21 cellular contexts compared by ENCODE assay signal in genomic region chr14:85572021-85572420, GRCh38. TPM values are rescaled to one million over a fixed set of nuclear protein-coding genes. Genes with fewer than 3 reads are reported as not detected.
"Had no signal": no experiment of that assay in that cellular context is flagged by ENCODE, and none has a peak within 500 bp of the region (broad histone marks: within the 10 kb centered on the region; RNA-seq: fewer than 3 reads in every experiment).

No MANE protein-coding gene starts in this region.

- FAIRE-seq: bronchial epithelial cell, kidney had no signal

- H3K36me3 ChIP-seq: ovary, vagina had no signal

- H3K27ac ChIP-seq: ovary, vagina had no signal

- ATAC-seq: activated CD4-positive, CD25-positive, alpha-beta regulatory T cell treated with anti-CD3 and anti-CD28 coated beads, Interleukin-2, amount 50 U/mL, for 24 hours; stimulated activated naive B cell treated with anti-CD40 and anti-IgM and Interleukin-4, amounts not matched to agents 10 μg/mL and 1 μg/mL and 100 μg/mL, for 72 hours had no signal

- H3K9me3 Mint-ChIP-seq: activated naive CD8-positive, alpha-beta T cell treated with anti-CD3 and anti-CD28 coated beads, Interleukin-2, amount 10 ng/mL, durations not matched to agents 7 days and 5 days; activated T-helper 1 cell treated with anti-CD3 and anti-CD28 coated beads, Interleukin-12 subunit alpha, Interleukin-12 subunit beta, Interleukin-2, Interleukin-4 antibody, amounts not matched to agents 30 ng/mL and 10 ng/mL and 1 ng/mL, durations not matched to agents 14 hours and 24 hours and 36 hours; endodermal cell; neural crest cell had no signal

- DNase-seq: activated CD4-positive, alpha-beta T cell treated with anti-CD3 and anti-CD28 coated beads, Interleukin-2, amount 50 U/mL, for 1 hour; activated naive CD4-positive, alpha-beta T cell; activated naive CD8-positive, alpha-beta T cell treated with anti-CD3 and anti-CD28 coated beads, Interleukin-2, amount 10 ng/mL, durations not matched to agents 7 days and 5 days; aorta; dorsolateral prefrontal cortex; endodermal cell; hypothalamus; kidney; ovary; stimulated activated CD4-positive, alpha-beta T cell treated with anti-CD3 and anti-CD28 coated beads, Interleukin-15, amount 100 ng/mL, for 24 hours; stimulated activated CD4-positive, alpha-beta T cell treated with anti-CD3 and anti-CD28 coated beads, Interleukin-4, amount 100 ng/mL, for 1 hour; stimulated activated naive B cell treated with anti-CD40 and anti-IgM and Interleukin-4, amounts not matched to agents 10 μg/mL and 1 μg/mL and 100 μg/mL, for 72 hours; T-helper 1 cell; T1000 had no signal

- H3K4me1 Mint-ChIP-seq: activated naive CD8-positive, alpha-beta T cell treated with anti-CD3 and anti-CD28 coated beads, Interleukin-2, amount 10 ng/mL, durations not matched to agents 7 days and 5 days; stimulated activated naive B cell treated with anti-CD40 and anti-IgM and Interleukin-4, amounts not matched to agents 10 μg/mL and 1 μg/mL and 100 μg/mL, for 72 hours had no signal

- H3K27me3 Mint-ChIP-seq: activated naive CD8-positive, alpha-beta T cell treated with anti-CD3 and anti-CD28 coated beads, Interleukin-2, amount 10 ng/mL, durations not matched to agents 7 days and 5 days; stimulated activated naive B cell treated with anti-CD40 and anti-IgM and Interleukin-4, amounts not matched to agents 10 μg/mL and 1 μg/mL and 100 μg/mL, for 72 hours had no signal

- H3K27me3 ChIP-seq: dorsolateral prefrontal cortex, ovary, tibial nerve, vagina had no signal

- H3K4me3 Mint-ChIP-seq: activated naive CD8-positive, alpha-beta T cell treated with anti-CD3 and anti-CD28 coated beads, Interleukin-2, amount 10 ng/mL, durations not matched to agents 7 days and 5 days; activated T-helper 1 cell treated with anti-CD3 and anti-CD28 coated beads, Interleukin-12 subunit alpha, Interleukin-12 subunit beta, Interleukin-2, Interleukin-4 antibody, amounts not matched to agents 30 ng/mL and 10 ng/mL and 1 ng/mL, durations not matched to agents 14 hours and 24 hours and 36 hours; endodermal cell; neural crest cell; stimulated activated naive B cell treated with anti-CD40 and anti-IgM and Interleukin-4, amounts not matched to agents 10 μg/mL and 1 μg/mL and 100 μg/mL, for 72 hours had no signal

- H3K27ac Mint-ChIP-seq: activated naive CD8-positive, alpha-beta T cell treated with anti-CD3 and anti-CD28 coated beads, Interleukin-2, amount 10 ng/mL, durations not matched to agents 7 days and 5 days; activated T-helper 1 cell treated with anti-CD3 and anti-CD28 coated beads, Interleukin-12 subunit alpha, Interleukin-12 subunit beta, Interleukin-2, Interleukin-4 antibody, amounts not matched to agents 30 ng/mL and 10 ng/mL and 1 ng/mL, durations not matched to agents 14 hours and 24 hours and 36 hours; endodermal cell; stimulated activated naive B cell treated with anti-CD40 and anti-IgM and Interleukin-4, amounts not matched to agents 10 μg/mL and 1 μg/mL and 100 μg/mL, for 72 hours had no signal

- H3K36me3 Mint-ChIP-seq: activated naive CD8-positive, alpha-beta T cell treated with anti-CD3 and anti-CD28 coated beads, Interleukin-2, amount 10 ng/mL, durations not matched to agents 7 days and 5 days; stimulated activated naive B cell treated with anti-CD40 and anti-IgM and Interleukin-4, amounts not matched to agents 10 μg/mL and 1 μg/mL and 100 μg/mL, for 72 hours had no signal

- H3K9me3 ChIP-seq: ovary, tibial nerve, vagina had no signal

- H3K4me3 ChIP-seq: dorsolateral prefrontal cortex, ovary, tibial nerve, vagina had no signal

RNA-seq across cellular contexts. Expression of gene FLRT2, which starts 42.1 kb away (rescaled TPM):
- total RNA-seq: activated CD8-positive, alpha-beta memory T cell treated with anti-CD3 and anti-CD28 coated beads for 36 hours; activated naive CD8-positive, alpha-beta T cell treated with anti-CD3 and anti-CD28 coated beads, Interleukin-2, amount 10 ng/mL, durations not matched to agents 7 days and 5 days; activated T-helper 1 cell treated with anti-CD3 and anti-CD28 coated beads, Interleukin-12 subunit alpha, Interleukin-12 subunit beta, Interleukin-2, Interleukin-4 antibody, amounts not matched to agents 30 ng/mL and 10 ng/mL and 1 ng/mL, durations not matched to agents 14 hours and 24 hours and 36 hours had no signal
